In genomic region chr15:28896944-28897343, GRCh38 we compare ENCODE assay signal across 16 cellular contexts. TPM values are rescaled to one million over a fixed set of nuclear protein-coding genes. Genes with fewer than 3 reads are reported as not detected.
DNase-seq lines count a peak whose midpoint lies in the region; ATAC-seq, FAIRE-seq and TF ChIP-seq lines count a peak whose summit lies in the region.
"Had no signal": no experiment of that assay in that cellular context is flagged by ENCODE, and none has a peak within 500 bp of the region (broad histone marks: within the 10 kb centered on the region; RNA-seq: fewer than 3 reads in every experiment).

No MANE protein-coding gene starts in this region.

- H3K4me3 Mint-ChIP-seq in activated naive CD8-positive, alpha-beta T cell treated with anti-CD3 and anti-CD28 coated beads for 36 hours: no peak overlapping the region
- H3K4me3 Mint-ChIP-seq: activated B cell treated with CpG ODN at 0.5 μM for 24 hours; activated T-helper 17 cell treated with anti-CD3 and anti-CD28 coated beads, Interleukin-2, amount 50 U/mL, for 72 hours had no signal

- BruUV-seq in HepG2 (replicated peaks; lab: Mats Ljungman, UMichigan): no TSS peak

- no peaks in the 10 kb centered on the region for H3K9me3 ChIP-seq in HepG2 (ENCODE audit: low read length)
- H3K9me3 ChIP-seq in right lobe of liver: no peaks in the 10 kb centered on the region
- H3K9me3 ChIP-seq in heart left ventricle: no peaks in the 10 kb centered on the region
- H3K9me3 ChIP-seq: BLaER1, ovary had no signal

- H3K4me1 Mint-ChIP-seq in activated naive CD8-positive, alpha-beta T cell treated with anti-CD3 and anti-CD28 coated beads for 36 hours: peaks cover 73% of the 10 kb centered on the region
- H3K4me1 Mint-ChIP-seq: activated B cell treated with CpG ODN at 0.5 μM for 24 hours had no signal

- no peak overlapping the region for H2AFZ ChIP-seq in HepG2 (ENCODE audit: low read length)
- H2AFZ ChIP-seq: PC-9 had no signal

- 0 out of 5 replicates have a peak, but pooled peaks cover 0 to 3% of the 10 kb centered on the region in 2 experiments for H3K27me3 ChIP-seq in HepG2 (ENCODE audit: control insufficient read depth in 1 of 2, insufficient read depth in 2 of 2, low read length in 2 of 2)
- H3K27me3 ChIP-seq in right lobe of liver: no peaks in the 10 kb centered on the region
- no peaks in the 10 kb centered on the region for H3K27me3 ChIP-seq in heart left ventricle
- H3K27me3 ChIP-seq: BLaER1, ovary had no signal

- TF ChIP-seq POLR2A in HepG2 (IDR thresholded peaks at IDR 0.05; ENCODE audit: insufficient read depth in 1 of 2, low read depth in 2 of 2, low read length in 2 of 2) (no peak), right lobe of liver (IDR thresholded peaks at IDR 0.05) (no peak), heart left ventricle (IDR thresholded peaks at IDR 0.05) (no peak), erythroblast (IDR thresholded peaks at IDR 0.05; ENCODE audit: low read length) (no peak)

- H3K4me3 ChIP-seq in HepG2 (replicated peaks in 1 of 3; ENCODE audit: insufficient read depth in 1 of 3, low read depth in 2 of 3, low read length in 3 of 3) (no peak overlapping the region), right lobe of liver (no peak overlapping the region), fibroblast of pulmonary artery (replicated peaks; ENCODE audit: low read depth, low read length) (no peak overlapping the region), heart left ventricle (no peak overlapping the region)
- H3K4me3 ChIP-seq: BLaER1, ovary, PC-9 had no signal

- DNase-seq in HepG2 (ENCODE audit: low spot score) (peak; percentile 10), right lobe of liver (no peak), fibroblast of pulmonary artery (ENCODE audit: low read depth) (peak; percentile 82), superior temporal gyrus (ENCODE audit: extremely low spot score) (peak; percentile 43), heart left ventricle (no peak), erythroblast (lab: John Stamatoyannopoulos, UW) (no peak), left ventricle myocardium superior (no peak)
- no peak for DNase-seq in activated naive CD8-positive, alpha-beta T cell treated with anti-CD3 and anti-CD28 coated beads for 36 hours
- DNase-seq: activated B cell treated with CpG ODN at 0.5 μM for 24 hours; effector memory CD4-positive, alpha-beta T cell; left cardiac atrium; NCI-H187 treated with DMSO at 0.1 percent for 48 hours; ovary; PC-9 had no signal

- CTCF ChIA-PET in HepG2 (lab: Yijun Ruan, JAX; ENCODE audit: low intra/inter-chr PET ratio, low total read pairs): no interaction called here

- no peaks in the 10 kb centered on the region for H3K4me1 ChIP-seq in HepG2 (ENCODE audit: insufficient read depth, low read length)
- no peaks in the 10 kb centered on the region for H3K4me1 ChIP-seq in right lobe of liver
- no peaks in the 10 kb centered on the region for H3K4me1 ChIP-seq in heart left ventricle

- peaks cover 12% of the 10 kb centered on the region for H3K36me3 Mint-ChIP-seq in activated naive CD8-positive, alpha-beta T cell treated with anti-CD3 and anti-CD28 coated beads for 36 hours

- no peak overlapping the region for H3K27ac ChIP-seq in HepG2 (ENCODE audit: extremely low read length, insufficient read depth, low read length)
- H3K27ac ChIP-seq in right lobe of liver: no peak overlapping the region
- no peak overlapping the region for H3K27ac ChIP-seq in heart left ventricle
- H3K27ac ChIP-seq: BLaER1, ovary, PC-9 had no signal

- intact Hi-C loops in HepG2 (cut with micrococcal nuclease; ENCODE audit: unreplicated experiment): no loop called here
- intact Hi-C loops in right lobe of liver (cut with DNase I): no loop called here
- intact Hi-C loops in heart left ventricle (cut with DNase I): no loop called here
- intact Hi-C loops in left ventricle myocardium superior (cut with micrococcal nuclease): no loop called here

- no peaks in the 10 kb centered on the region for H3K79me2 ChIP-seq in HepG2 (ENCODE audit: insufficient read depth, low read length)

- no peak for ATAC-seq in HepG2
- ATAC-seq in right lobe of liver: no peak
- no peak for ATAC-seq in heart left ventricle
- no peak for ATAC-seq in left ventricle myocardium superior
- ATAC-seq: activated T-helper 17 cell treated with anti-CD3 and anti-CD28 coated beads, Interleukin-2, amount 50 U/mL, for 72 hours had no signal

- TF ChIP-seq RAD21 in HepG2 (CRISPR knock-in tag; IDR thresholded peaks at IDR 0.05): no peak

- peak overlapping the region; percentile 13 for H3K27ac Mint-ChIP-seq in activated naive CD8-positive, alpha-beta T cell treated with anti-CD3 and anti-CD28 coated beads for 36 hours
- H3K27ac Mint-ChIP-seq: activated B cell treated with CpG ODN at 0.5 μM for 24 hours; activated T-helper 17 cell treated with anti-CD3 and anti-CD28 coated beads, Interleukin-2, amount 50 U/mL, for 72 hours had no signal

- FAIRE-seq in HepG2 (lab: Jason Lieb, UNC): no peak

- H3K4me2 ChIP-seq in HepG2 (ENCODE audit: low read depth, low read length): no peak overlapping the region
- H3K4me2 ChIP-seq: BLaER1, PC-9 had no signal

- no peaks in the 10 kb centered on the region for H3K36me3 ChIP-seq in HepG2 (replicated peaks in 1 of 2; ENCODE audit: control insufficient read depth in 1 of 2, insufficient read depth in 2 of 2, low read length in 2 of 2)
- no peaks in the 10 kb centered on the region for H3K36me3 ChIP-seq in right lobe of liver
- no peaks in the 10 kb centered on the region for H3K36me3 ChIP-seq in heart left ventricle
- H3K36me3 ChIP-seq: ovary had no signal

- in situ Hi-C loops in HepG2 (cut with HindIII; ENCODE audit: extremely low pct_ligation_motif_present, low pct_unique_long_range_greater_than_20kb): no loop called here

- no peaks in the 10 kb centered on the region for H3K9me3 Mint-ChIP-seq in activated naive CD8-positive, alpha-beta T cell treated with anti-CD3 and anti-CD28 coated beads for 36 hours
- H3K9me3 Mint-ChIP-seq: activated B cell treated with CpG ODN at 0.5 μM for 24 hours; activated T-helper 17 cell treated with anti-CD3 and anti-CD28 coated beads, Interleukin-2, amount 50 U/mL, for 72 hours had no signal

- H4K20me1 ChIP-seq in HepG2 (ENCODE audit: insufficient read depth, low read length): no peaks in the 10 kb centered on the region

- no peaks in the 10 kb centered on the region for H3K27me3 Mint-ChIP-seq in activated naive CD8-positive, alpha-beta T cell treated with anti-CD3 and anti-CD28 coated beads for 36 hours
- H3K27me3 Mint-ChIP-seq: activated B cell treated with CpG ODN at 0.5 μM for 24 hours; activated T-helper 17 cell treated with anti-CD3 and anti-CD28 coated beads, Interleukin-2, amount 50 U/mL, for 72 hours had no signal

- POLR2A ChIA-PET in HepG2 (lab: Yijun Ruan, JAX): no interaction called here

- TF ChIP-seq CTCF in HepG2 (CRISPR knock-in tag; IDR thresholded peaks at IDR 0.05) (no peak), right lobe of liver (IDR thresholded peaks at IDR 0.05) (no peak), fibroblast of pulmonary artery (IDR thresholded peaks at IDR 0.05; ENCODE audit: low read length, missing control alignments) (no peak), heart left ventricle (IDR thresholded peaks at IDR 0.05) (no peak)

- 16% methylated on average over 4 of the region's 4 CpGs for WGBS in HepG2 (ENCODE audit: low lambda C conversion rate)
- WGBS in right lobe of liver (ENCODE audit: insufficient coverage, low coverage, low lambda C conversion rate, missing lambda C conversion rate): 66% methylated on average over 4 of the region's 4 CpGs
- 41 to 60% (median 57%) methylated on average over 4 of the region's 4 CpGs for WGBS in heart left ventricle, 4 donors

- H3K9ac ChIP-seq in HepG2 (ENCODE audit: insufficient read depth, low read depth, low read length): no peak overlapping the region
- H3K9ac ChIP-seq: BLaER1 had no signal

- TF ChIP-seq EP300 in HepG2 (IDR thresholded peaks at IDR 0.05; ENCODE audit: low read depth in 2 of 2, low read length in 2 of 2) (no peak), HepG2 (CRISPR knock-in tag; IDR thresholded peaks at IDR 0.05; ENCODE audit: borderline replicate concordance) (no peak)

RNA-seq across cellular contexts. Expression of gene APBA2, which starts 11.2 kb away (rescaled TPM):
- 0.29 and 0.62 TPM in 2 replicates for total RNA-seq in HepG2 (2016; rRNA removed; fragmentation: Illumina TruSeq; extraction: Trizol)
- 0.40 and 0.79 TPM in 2 replicates for total RNA-seq in HepG2 (2016; cell fraction: cytosol; rRNA removed; fragmentation: Illumina TruSeq; extraction: Trizol; ENCODE audit: low read depth)
- 0.56 and 0.74 TPM in 2 replicates for total RNA-seq in HepG2 (2016; cell fraction: insoluble cytoplasmic fraction; rRNA removed; fragmentation: Illumina TruSeq; extraction: Trizol)
- 0.79 and 0.83 TPM in 2 replicates for total RNA-seq in HepG2 (2016; cell fraction: membrane; rRNA removed; fragmentation: Illumina TruSeq; extraction: Trizol)
- 0.60 and 0.71 TPM in 2 replicates for total RNA-seq in HepG2 (2016; cell fraction: nucleus; rRNA removed; fragmentation: Illumina TruSeq; extraction: Trizol)
- 1.5 and 2.3 TPM in 2 replicates for polyA plus RNA-seq in HepG2 (2011; rRNA removed)
- polyA plus RNA-seq in HepG2 (2011; cell fraction: cytosol; rRNA removed): 1.2 and 1.4 TPM in 2 replicates
- polyA plus RNA-seq in HepG2 (2011; cell fraction: nucleus; rRNA removed): 2.0 and 2.3 TPM in 2 replicates
- polyA plus RNA-seq in HepG2 (2012): 1.0 TPM in 2 replicates
- polyA plus RNA-seq in HepG2 (2016; cell fraction: cytosol; fragmentation: Illumina TruSeq; extraction: Trizol; ENCODE audit: low read depth): 0.34 and 0.35 TPM in 2 replicates
- 0.58 and 0.87 TPM in 2 replicates for polyA plus RNA-seq in HepG2 (2016; cell fraction: insoluble cytoplasmic fraction; fragmentation: Illumina TruSeq; extraction: Trizol; ENCODE audit: low read depth)
- 0.64 TPM in 2 replicates for polyA plus RNA-seq in HepG2 (2016; cell fraction: membrane; fragmentation: Illumina TruSeq; extraction: Trizol; ENCODE audit: low read depth)
- polyA plus RNA-seq in HepG2 (2016; cell fraction: nucleus; fragmentation: Illumina TruSeq; extraction: Trizol; ENCODE audit: insufficient read depth, low read depth): 1.00 and 1.3 TPM in 2 replicates
- polyA minus RNA-seq in HepG2 (2011; rRNA and poly(A)+ RNA removed; ENCODE audit: low replicate concordance): 0.26 and 2.5 TPM in 2 replicates
- 0.49 and 0.79 TPM in 2 replicates for polyA minus RNA-seq in HepG2 (2011; cell fraction: cytosol; rRNA and poly(A)+ RNA removed)
- polyA minus RNA-seq in HepG2 (2011; cell fraction: nucleus; rRNA and poly(A)+ RNA removed): 0.99 and 1.9 TPM in 2 replicates
- under 1 TPM; 0.51 to 0.75 (median 0.69) TPM for total RNA-seq in right lobe of liver
- total RNA-seq in activated naive CD8-positive, alpha-beta T cell treated with anti-CD3 and anti-CD28 coated beads for 36 hours: 10 to 100 TPM; 29.2 to 34.1 TPM
- 1 to 10 TPM in 3 of 9 donors, under 1 TPM in 4, not detected in 2; 0.16 to 1.3 (median 0.85) TPM for total RNA-seq in heart left ventricle
- under 1 TPM; 0.21 to 0.30 TPM for polyA plus RNA-seq in heart left ventricle
- total RNA-seq in left ventricle myocardium superior: 1.2 TPM
- total RNA-seq: activated B cell treated with CpG ODN at 0.5 μM for 24 hours, PC-9 had no signal

RNA-seq across cellular contexts. Expression of gene GOLGA6L7, which starts 48.5 kb away (rescaled TPM):
- total RNA-seq in HepG2 (2016; rRNA removed; fragmentation: Illumina TruSeq; extraction: Trizol) (not detected in 2 replicates), right lobe of liver (not detected), heart left ventricle (not detected), left ventricle myocardium superior (not detected)
- not detected in 2 replicates for total RNA-seq in HepG2 (2016; cell fraction: cytosol; rRNA removed; fragmentation: Illumina TruSeq; extraction: Trizol; ENCODE audit: low read depth)
- total RNA-seq in HepG2 (2016; cell fraction: insoluble cytoplasmic fraction; rRNA removed; fragmentation: Illumina TruSeq; extraction: Trizol): not detected in 2 replicates
- not detected in 2 replicates for total RNA-seq in HepG2 (2016; cell fraction: membrane; rRNA removed; fragmentation: Illumina TruSeq; extraction: Trizol)
- total RNA-seq in HepG2 (2016; cell fraction: nucleus; rRNA removed; fragmentation: Illumina TruSeq; extraction: Trizol): not detected in 2 replicates
- polyA plus RNA-seq in HepG2 (2011; rRNA removed) (not detected in 2 replicates), heart left ventricle (not detected)
- not detected in 2 replicates for polyA plus RNA-seq in HepG2 (2011; cell fraction: cytosol; rRNA removed)
- not detected in 2 replicates for polyA plus RNA-seq in HepG2 (2011; cell fraction: nucleus; rRNA removed)
- polyA plus RNA-seq in HepG2 (2012): 0.13 TPM in 1 of 2 replicates, not detected in the other
- polyA plus RNA-seq in HepG2 (2016; cell fraction: cytosol; fragmentation: Illumina TruSeq; extraction: Trizol; ENCODE audit: low read depth): not detected in 2 replicates
- polyA plus RNA-seq in HepG2 (2016; cell fraction: insoluble cytoplasmic fraction; fragmentation: Illumina TruSeq; extraction: Trizol; ENCODE audit: low read depth): not detected in 2 replicates
- polyA plus RNA-seq in HepG2 (2016; cell fraction: membrane; fragmentation: Illumina TruSeq; extraction: Trizol; ENCODE audit: low read depth): not detected in 2 replicates
- polyA plus RNA-seq in HepG2 (2016; cell fraction: nucleus; fragmentation: Illumina TruSeq; extraction: Trizol; ENCODE audit: insufficient read depth, low read depth): not detected in 2 replicates
- not detected in 2 replicates for polyA minus RNA-seq in HepG2 (2011; rRNA and poly(A)+ RNA removed; ENCODE audit: low replicate concordance)
- not detected in 2 replicates for polyA minus RNA-seq in HepG2 (2011; cell fraction: cytosol; rRNA and poly(A)+ RNA removed)
- not detected in 2 replicates for polyA minus RNA-seq in HepG2 (2011; cell fraction: nucleus; rRNA and poly(A)+ RNA removed)
- total RNA-seq in activated naive CD8-positive, alpha-beta T cell treated with anti-CD3 and anti-CD28 coated beads for 36 hours: not detected
- total RNA-seq: activated B cell treated with CpG ODN at 0.5 μM for 24 hours; activated T-helper 17 cell treated with anti-CD3 and anti-CD28 coated beads, Interleukin-2, amount 50 U/mL, for 72 hours; left cardiac atrium; ovary; PC-9 had no signal
- polyA plus RNA-seq: ovary had no signal

Comparison
In these comparisons a context has a peak if more than half of its experiments do, and no peak if none do; other contexts are left out.
1. DNase-seq: peak in HepG2 (single experiment), fibroblast of pulmonary artery (single experiment) and superior temporal gyrus (single experiment); none in right lobe of liver (0 of 3), activated naive CD8-positive, alpha-beta T cell treated with anti-CD3 and anti-CD28 coated beads for 36 hours (single experiment), heart left ventricle (0 of 5), erythroblast (0 of 2) and left ventricle myocardium superior (single experiment).
2. RNA of gene APBA2, which starts 11.2 kb away (total RNA-seq): 29.2 to 34.1 TPM in activated naive CD8-positive, alpha-beta T cell treated with anti-CD3 and anti-CD28 coated beads for 36 hours; 1.2 TPM in left ventricle myocardium superior (single experiment), 0.51 to 0.75 TPM in right lobe of liver, 0.29 to 0.83 TPM in HepG2 and 0.16 to 1.3 TPM in heart left ventricle; every median in the first group is over 10 times any median in the second.